Comparison of ENCODE assay signal across 8 cellular contexts in genomic region chr18:9476949-9477348, GRCh38. TPM values are rescaled to one million over a fixed set of nuclear protein-coding genes. Genes with fewer than 3 reads are reported as not detected.
DNase-seq lines count a peak whose midpoint lies in the region; ATAC-seq and TF ChIP-seq lines count a peak whose summit lies in the region.
"Not testable (repeated sequence)": the region's sequence is repeated elsewhere in the genome, so short reads cannot be mapped to it uniquely, and the experiment has no call there.

No MANE protein-coding gene starts in this region.

- H3K4me1 Mint-ChIP-seq in CD8-positive, alpha-beta memory T cell = peaks cover 32 to 55% (median 44%) of the 10 kb centered on the region in 3 donors
- H3K4me1 Mint-ChIP-seq in T-helper 17 cell = peaks cover 32% of the 10 kb centered on the region
- H3K4me1 Mint-ChIP-seq in activated naive CD8-positive, alpha-beta T cell (ENCODE audit: low read depth) = peaks cover 36% of the 10 kb centered on the region
- H3K4me1 Mint-ChIP-seq in memory B cell = peaks cover 20% of the 10 kb centered on the region
- H3K4me1 Mint-ChIP-seq in progenitor cell of endocrine pancreas (ENCODE audit: low read depth) = peaks cover 12% of the 10 kb centered on the region

- ATAC-seq in T-helper 17 cell; memory B cell (ENCODE audit: low read depth): not testable (repeated sequence)

- POLR2A ChIA-PET in CD8-positive, alpha-beta memory T cell (lab: Charles Lee) = interaction anchor here (0.6 kb wide), 1 partner anchor 143 kb away, joined by 6 read pairs; the partner anchor contains the start of gene TWSG1

- intact Hi-C loops in vagina (cut with DNase I) = loop anchor here (10.0 kb wide), 1 partner anchor 142 kb away; the partner anchor contains the start of gene TWSG1

- peaks cover 19% of the 10 kb centered on the region for H3K4me1 ChIP-seq in CD8-positive, alpha-beta memory T cell (ENCODE audit: insufficient read depth, low read length)
- peaks cover 30% of the 10 kb centered on the region for H3K4me1 ChIP-seq in vagina

- DNase-seq in CD8-positive, alpha-beta memory T cell; Jurkat, Clone E6-1 (ENCODE audit: low read depth, low spot score); T-helper 17 cell; epithelial cell of esophagus (ENCODE audit: low read depth); memory B cell (ENCODE audit: low spot score in 2 of 2); progenitor cell of endocrine pancreas (ENCODE audit: low spot score, unreplicated experiment); vagina (ENCODE audit: extremely low spot score in 2 of 2): not testable (repeated sequence)

- not testable (repeated sequence) for H3K4me3 ChIP-seq in CD8-positive, alpha-beta memory T cell (ENCODE audit: low read length)
- peak overlapping the region; percentile 91 for H3K4me3 ChIP-seq in Jurkat, Clone E6-1 (ENCODE audit: low read length)
- H3K4me3 ChIP-seq in epithelial cell of esophagus (ENCODE audit: low read length) (peak overlapping the region; percentile 83), vagina (peak overlapping the region in 1 of 2 donors; percentile 85)

- peak overlapping the region; percentile 87 for H3K27ac ChIP-seq in CD8-positive, alpha-beta memory T cell (ENCODE audit: low read depth, low read length)
- peak overlapping the region; percentile 91 for H3K27ac ChIP-seq in vagina

- not testable (repeated sequence) for H3K27me3 ChIP-seq in CD8-positive, alpha-beta memory T cell (ENCODE audit: insufficient read depth, low read length, poor library complexity, severe bottlenecking); vagina

- H3K4me3 Mint-ChIP-seq in CD8-positive, alpha-beta memory T cell = peak overlapping the region; percentile 13 to 94 (median 79)
- H3K4me3 Mint-ChIP-seq in T-helper 17 cell (peak overlapping the region; percentile 49), progenitor cell of endocrine pancreas (ENCODE audit: low read depth) (peak overlapping the region; percentile 32)
- H3K4me3 Mint-ChIP-seq in activated naive CD8-positive, alpha-beta T cell = peak overlapping the region; percentile 86
- H3K4me3 Mint-ChIP-seq in memory B cell = not testable (repeated sequence)

- not testable (repeated sequence) for H3K9me3 Mint-ChIP-seq in CD8-positive, alpha-beta memory T cell; activated naive CD8-positive, alpha-beta T cell (ENCODE audit: low read depth); memory B cell; progenitor cell of endocrine pancreas (ENCODE audit: low read depth)

- TF ChIP-seq POLR2A in vagina (IDR thresholded peaks at IDR 0.05) = not testable (repeated sequence)

- H3K36me3 Mint-ChIP-seq in CD8-positive, alpha-beta memory T cell = peaks cover 0 to 36% (median 18%) of the 10 kb centered on the region in 3 donors
- peaks cover 12% of the 10 kb centered on the region for H3K36me3 Mint-ChIP-seq in T-helper 17 cell (ENCODE audit: low read depth)
- peaks cover 11% of the 10 kb centered on the region for H3K36me3 Mint-ChIP-seq in activated naive CD8-positive, alpha-beta T cell
- peaks cover 15% of the 10 kb centered on the region for H3K36me3 Mint-ChIP-seq in memory B cell
- H3K36me3 Mint-ChIP-seq in progenitor cell of endocrine pancreas (ENCODE audit: insufficient read depth) = not testable (repeated sequence)

- CTCF ChIA-PET in CD8-positive, alpha-beta memory T cell (lab: Charles Lee) = interaction anchor here (0.7 kb wide), 1 partner anchor 780 kb away, joined by 3 read pairs; no protein-coding TSS in a partner anchor

- peak overlapping the region in 7 of 8 donors; percentile 18 to 87 (median 50) for H3K27ac Mint-ChIP-seq in CD8-positive, alpha-beta memory T cell
- peak overlapping the region; percentile 92 for H3K27ac Mint-ChIP-seq in T-helper 17 cell
- peak overlapping the region; percentile 69 for H3K27ac Mint-ChIP-seq in activated naive CD8-positive, alpha-beta T cell
- peak overlapping the region; percentile 83 for H3K27ac Mint-ChIP-seq in memory B cell
- not testable (repeated sequence) for H3K27ac Mint-ChIP-seq in progenitor cell of endocrine pancreas

- not testable (repeated sequence) for H3K36me3 ChIP-seq in CD8-positive, alpha-beta memory T cell (ENCODE audit: insufficient read depth, low read length)
- peaks cover 0 to 19% of the 10 kb centered on the region in 2 donors for H3K36me3 ChIP-seq in vagina

- H3K9me3 ChIP-seq in CD8-positive, alpha-beta memory T cell (ENCODE audit: low read length); T-helper 17 cell (ENCODE audit: control insufficient read depth, low read length, poor library complexity, severe bottlenecking); vagina: not testable (repeated sequence)

- not testable (repeated sequence) for TF ChIP-seq CTCF in epithelial cell of esophagus (IDR thresholded peaks at IDR 0.05; ENCODE audit: insufficient read depth, low read depth, low read length, missing control alignments); progenitor cell of endocrine pancreas (IDR thresholded peaks at IDR 0.05; ENCODE audit: unreplicated experiment); vagina (IDR thresholded peaks at IDR 0.05)

- not testable (repeated sequence) for H3K27me3 Mint-ChIP-seq in CD8-positive, alpha-beta memory T cell; activated naive CD8-positive, alpha-beta T cell; memory B cell; progenitor cell of endocrine pancreas
- H3K27me3 Mint-ChIP-seq in T-helper 17 cell = peaks cover 16% of the 10 kb centered on the region

RNA-seq across cellular contexts. Expression of gene RALBP1, which starts 1.6 kb away (rescaled TPM):
- 10 to 100 TPM; 41.0 to 43.4 TPM for total RNA-seq in CD8-positive, alpha-beta memory T cell
- 65.4 TPM for polyA plus RNA-seq in CD8-positive, alpha-beta memory T cell
- 66.6 TPM for polyA plus RNA-seq in Jurkat, Clone E6-1 (2012; ENCODE audit: insufficient read depth, insufficient read length)
- total RNA-seq in T-helper 17 cell (10 to 100 TPM; 24.1 to 25.3 TPM), progenitor cell of endocrine pancreas (40.8 and 42.2 TPM in 2 replicates), vagina (65.6 TPM)
